ENCODE assay signal across 21 cellular contexts in genomic region chr2:1813371-1813770, GRCh38.
"Had no signal": no experiment of that assay in that cellular context is flagged by ENCODE, and none has a peak within 500 bp of the region (broad histone marks: within the 10 kb centered on the region; RNA-seq: fewer than 3 reads in every experiment).

No MANE protein-coding gene starts in this region.

- ATAC-seq: T-cell had no signal

- FAIRE-seq: RCC 7860 had no signal

- H3K9me3 ChIP-seq: SK-N-SH had no signal

- H3K9ac ChIP-seq: SK-N-SH had no signal

- DNase-seq: Kasumi-1, KG1, MM.1S, NCI-H1105, NCI-H1417 treated with DMSO at 0.1 percent for 48 hours, NCI-H146, NCI-H1694 treated with DMSO at 0.1 percent for 48 hours, NCI-H1930, NCI-H2081, NCI-H2107, NCI-H2227 treated with DMSO at 0.1 percent for 48 hours, NCI-H510A, NCI-H524 treated with DMSO at 0.1 percent for 48 hours, NCI-H69, NCI-H774, SHP77, SK-N-SH, SW 1271, T-cell had no signal

- H3K27ac ChIP-seq: RWPE1 had no signal

- H3K4me2 ChIP-seq: SK-N-SH had no signal
